8 cellular contexts compared by ENCODE assay signal in genomic region chr2:113324684-113325160, GRCh38. TPM values are rescaled to one million over a fixed set of nuclear protein-coding genes. Genes with fewer than 3 reads are reported as not detected.
DNase-seq lines count a peak whose midpoint lies in the region; ATAC-seq and TF ChIP-seq lines count a peak whose summit lies in the region.

No MANE protein-coding gene starts in this region.

- no peaks in the 10 kb centered on the region for H3K36me3 ChIP-seq in CD8-positive, alpha-beta memory T cell (ENCODE audit: insufficient read depth, low read length)
- H3K36me3 ChIP-seq in IMR-90 (ENCODE audit: control insufficient read depth, insufficient read depth, low read length) (no peaks in the 10 kb centered on the region), Peyer's patch (no peaks in the 10 kb centered on the region), vagina (no peaks in the 10 kb centered on the region)

- DNase-seq in CD8-positive, alpha-beta memory T cell: peak in 2 of 5 donors; percentile 10 to 21
- DNase-seq in IMR-90 (peak; percentile 48), Peyer's patch (peak in 2 of 3 donors; percentile 52 to 77), head of caudate nucleus (peak in 35 of 42 donors; percentile 15 to 75 (median 48)), progenitor cell of endocrine pancreas (ENCODE audit: low spot score, unreplicated experiment) (peak; percentile 29), vagina (ENCODE audit: extremely low spot score in 2 of 2) (no peak)
- DNase-seq in activated naive CD4-positive, alpha-beta T cell treated with anti-CD3 and anti-CD28 coated beads for 36 hours: peak; percentile 60

- H4K20me1 ChIP-seq in IMR-90 (ENCODE audit: insufficient read depth, low read length): no peaks in the 10 kb centered on the region

- H2BK20ac ChIP-seq in IMR-90 (ENCODE audit: low read depth, low read length): no peak overlapping the region

- H3K9me1 ChIP-seq in IMR-90 (ENCODE audit: insufficient read depth, low read length): no peaks in the 10 kb centered on the region

- 0 out of 2 replicates have a peak overlapping the region, but pooled peaks have one; percentile 54 for H3K4ac ChIP-seq in IMR-90 (ENCODE audit: low read depth, low read length)

- no peak overlapping the region for H3K23ac ChIP-seq in IMR-90 (ENCODE audit: low read depth, low read length)

- peaks cover 3 to 41% of the 10 kb centered on the region in 2 donors for H3K27me3 Mint-ChIP-seq in CD8-positive, alpha-beta memory T cell
- peaks cover 4% of the 10 kb centered on the region for H3K27me3 Mint-ChIP-seq in activated naive CD4-positive, alpha-beta T cell treated with anti-CD3 and anti-CD28 coated beads for 36 hours (ENCODE audit: low read depth)
- H3K27me3 Mint-ChIP-seq in progenitor cell of endocrine pancreas: peaks cover 44% of the 10 kb centered on the region

- peaks cover 11 to 15% (median 14%) of the 10 kb centered on the region in 3 donors for H3K4me1 Mint-ChIP-seq in CD8-positive, alpha-beta memory T cell
- H3K4me1 Mint-ChIP-seq in activated naive CD4-positive, alpha-beta T cell treated with anti-CD3 and anti-CD28 coated beads for 36 hours (ENCODE audit: low read depth): peaks cover 21% of the 10 kb centered on the region
- H3K4me1 Mint-ChIP-seq in progenitor cell of endocrine pancreas (ENCODE audit: low read depth): peaks cover 26% of the 10 kb centered on the region

- ATAC-seq in IMR-90 (ENCODE audit: low read depth): peak; percentile 90
- no peak for ATAC-seq in GM19467 (IDR thresholded peaks at IDR 0.05; ENCODE audit: unreplicated experiment)

- H3K9ac ChIP-seq in IMR-90 (ENCODE audit: low read depth, low read length): peak overlapping the region; percentile 87

- H3K79me1 ChIP-seq in IMR-90 (ENCODE audit: low read depth in 1 of 2, low read length in 2 of 2): no peaks in the 10 kb centered on the region

- H3K18ac ChIP-seq in IMR-90 (ENCODE audit: low read depth, low read length): peak overlapping the region; percentile 56; the same call in 1 of the 2 replicates

- POLR2A ChIA-PET in CD8-positive, alpha-beta memory T cell (lab: Charles Lee): no interaction called here
- POLR2A ChIA-PET in IMR-90 (lab: Charles Lee; ENCODE audit: unreplicated experiment): no interaction called here

- CTCF ChIA-PET in CD8-positive, alpha-beta memory T cell (lab: Charles Lee): no interaction called here
- CTCF ChIA-PET in IMR-90 (lab: Yijun Ruan, JAX): no interaction called here
- CTCF ChIA-PET in activated naive CD4-positive, alpha-beta T cell treated with anti-CD3 and anti-CD28 coated beads for 36 hours (lab: Charles Lee): no interaction called here

- no peak overlapping the region; the same call in 1 of the 2 replicates for H2AK5ac ChIP-seq in IMR-90 (ENCODE audit: low read depth, low read length)

- no peaks in the 10 kb centered on the region for H3K9me3 ChIP-seq in CD8-positive, alpha-beta memory T cell (ENCODE audit: low read length)
- H3K9me3 ChIP-seq in IMR-90 (ENCODE audit: control insufficient read depth, insufficient read depth, low read length) (no peaks in the 10 kb centered on the region), Peyer's patch (no peaks in the 10 kb centered on the region), vagina (no peaks in the 10 kb centered on the region)

- H4K5ac ChIP-seq in IMR-90 (ENCODE audit: low read depth, low read length): peak overlapping the region; percentile 88

- WGBS in IMR-90 (ENCODE audit: extremely low coverage in 2 of 2, insufficient read length in 1 of 2), 2 experiments: 0% methylated on average over 1 of the region's 27 CpGs; no CpG with 5 or more reads in 1 of the 2 experiments

- no peak for TF ChIP-seq RAD21 in IMR-90 (IDR thresholded peaks at IDR 0.05; ENCODE audit: low read length)

- H2BK5ac ChIP-seq in IMR-90 (ENCODE audit: low read depth, low read length, poor library complexity, severe bottlenecking): no peak overlapping the region

- intact Hi-C loops in IMR-90 (cut with micrococcal nuclease): no loop called here
- intact Hi-C loops in activated naive CD4-positive, alpha-beta T cell treated with anti-CD3 and anti-CD28 coated beads for 36 hours (cut with micrococcal nuclease): no loop called here
- intact Hi-C loops in head of caudate nucleus (cut with DNase I): no loop called here
- intact Hi-C loops in vagina (cut with DNase I): no loop called here

- H2BK15ac ChIP-seq in IMR-90 (ENCODE audit: low read depth, low read length): peak overlapping the region; percentile 76; the same call in 2 of the 3 replicates

- in situ Hi-C loops in IMR-90 (cut with MboI; ENCODE audit: low sequenced_read_pairs): no loop called here

- no peak overlapping the region for H3K4me3 ChIP-seq in CD8-positive, alpha-beta memory T cell (ENCODE audit: low read length)
- H3K4me3 ChIP-seq in IMR-90 (ENCODE audit: insufficient read depth, low read depth, low read length) (peak overlapping the region; percentile 55), Peyer's patch (peak overlapping the region in 3 of 4 donors; percentile 33 to 53 (median 49)), vagina (peak overlapping the region; percentile 39 to 47)

- no peak for TF ChIP-seq CTCF in IMR-90 (conservative IDR thresholded peaks at IDR 0.05; ENCODE audit: low read depth, low read length)
- TF ChIP-seq CTCF in Peyer's patch (IDR thresholded peaks at IDR 0.05): no peak
- no peak for TF ChIP-seq CTCF in progenitor cell of endocrine pancreas (IDR thresholded peaks at IDR 0.05; ENCODE audit: unreplicated experiment)
- TF ChIP-seq CTCF in vagina (IDR thresholded peaks at IDR 0.05): no peak

- BruUV-seq in IMR-90 (replicated peaks; lab: Mats Ljungman, UMichigan): no TSS peak

- H3K9me3 Mint-ChIP-seq in CD8-positive, alpha-beta memory T cell: no peaks in the 10 kb centered on the region
- no peaks in the 10 kb centered on the region for H3K9me3 Mint-ChIP-seq in activated naive CD4-positive, alpha-beta T cell treated with anti-CD3 and anti-CD28 coated beads for 36 hours
- no peaks in the 10 kb centered on the region for H3K9me3 Mint-ChIP-seq in progenitor cell of endocrine pancreas (ENCODE audit: low read depth)

- peak overlapping the region; percentile 65; the same call in 1 of the 2 replicates for H2BK120ac ChIP-seq in IMR-90 (ENCODE audit: low read depth, low read length)

- no peak overlapping the region for H3K27ac Mint-ChIP-seq in CD8-positive, alpha-beta memory T cell
- H3K27ac Mint-ChIP-seq in activated naive CD4-positive, alpha-beta T cell treated with anti-CD3 and anti-CD28 coated beads for 36 hours: no peak overlapping the region
- H3K27ac Mint-ChIP-seq in progenitor cell of endocrine pancreas: peak overlapping the region; percentile 63

- peak overlapping the region; percentile 50 to 73 (median 60) for H3K4me3 Mint-ChIP-seq in CD8-positive, alpha-beta memory T cell
- H3K4me3 Mint-ChIP-seq in activated naive CD4-positive, alpha-beta T cell treated with anti-CD3 and anti-CD28 coated beads for 36 hours: peak overlapping the region; percentile 75
- H3K4me3 Mint-ChIP-seq in progenitor cell of endocrine pancreas (ENCODE audit: low read depth): peak overlapping the region; percentile 69

- no peak for TF ChIP-seq POLR2A in IMR-90 (IDR thresholded peaks at IDR 0.05; ENCODE audit: low read depth, low read length)
- no peak for TF ChIP-seq POLR2A in Peyer's patch (IDR thresholded peaks at IDR 0.05)
- no peak for TF ChIP-seq POLR2A in vagina (IDR thresholded peaks at IDR 0.05)

- H3K4me2 ChIP-seq in IMR-90 (ENCODE audit: low read depth, low read length): peak overlapping the region; percentile 98

- dilution Hi-C loops in IMR-90 (cut with HindIII; ENCODE audit: low sequenced_read_pairs, unreplicated experiment): no loop called here

- H2AFZ ChIP-seq in IMR-90 (replicated peaks; ENCODE audit: low read length, poor library complexity): peak overlapping the region; percentile 79

- H4K8ac ChIP-seq in IMR-90 (ENCODE audit: low read depth in 2 of 2, low read length in 2 of 2): peak overlapping the region; percentile 87 to 93

- peak overlapping the region; percentile 53 for H2AK9ac ChIP-seq in IMR-90 (replicated peaks; ENCODE audit: low read depth, low read length, poor library complexity)

- H3K14ac ChIP-seq in IMR-90 (replicated peaks; ENCODE audit: low read depth, low read length): no peak overlapping the region

- H3K27me3 ChIP-seq in CD8-positive, alpha-beta memory T cell (ENCODE audit: insufficient read depth, low read length, poor library complexity, severe bottlenecking): no peaks in the 10 kb centered on the region
- H3K27me3 ChIP-seq in IMR-90 (ENCODE audit: control insufficient read depth, insufficient read depth, low read length): peaks cover 16% of the 10 kb centered on the region
- H3K27me3 ChIP-seq in Peyer's patch: no peaks in the 10 kb centered on the region
- no peaks in the 10 kb centered on the region for H3K27me3 ChIP-seq in vagina

- peak overlapping the region; percentile 86 for H4K91ac ChIP-seq in IMR-90 (ENCODE audit: insufficient read depth, low read depth, low read length)

- H3K36me3 Mint-ChIP-seq in CD8-positive, alpha-beta memory T cell: peaks cover 0 to 4% (median 0%) of the 10 kb centered on the region in 3 donors
- no peaks in the 10 kb centered on the region for H3K36me3 Mint-ChIP-seq in activated naive CD4-positive, alpha-beta T cell treated with anti-CD3 and anti-CD28 coated beads for 36 hours (ENCODE audit: low read depth)
- no peaks in the 10 kb centered on the region for H3K36me3 Mint-ChIP-seq in progenitor cell of endocrine pancreas (ENCODE audit: insufficient read depth)

- no peak overlapping the region for H3K56ac ChIP-seq in IMR-90 (ENCODE audit: extremely low read depth, insufficient read depth, low read length)

- H3K27ac ChIP-seq in CD8-positive, alpha-beta memory T cell (ENCODE audit: low read depth, low read length): no peak overlapping the region
- H3K27ac ChIP-seq in IMR-90 (ENCODE audit: insufficient read depth, low read length) (peak overlapping the region; percentile 63), Peyer's patch (peak overlapping the region in 1 of 4 donors; percentile 5), vagina (peak overlapping the region; percentile 77)

- peaks cover 6% of the 10 kb centered on the region for H3K4me1 ChIP-seq in CD8-positive, alpha-beta memory T cell (ENCODE audit: insufficient read depth, low read length)
- H3K4me1 ChIP-seq in IMR-90 (ENCODE audit: control insufficient read depth, insufficient read depth, low read length) (peaks cover 5% of the 10 kb centered on the region; the same call in 1 of the 2 replicates), Peyer's patch (peaks cover 0 to 17% (median 0%) of the 10 kb centered on the region in 4 donors), vagina (peaks cover 35% of the 10 kb centered on the region)

TF ChIP-seq in IMR-90, 13 proteins besides CTCF, POLR2A, EP300 and RAD21 (continues in another document):
- TF ChIP-seq NFE2L2 (IDR thresholded peaks at IDR 0.05; ENCODE audit: low read depth, low read length): no peak

RNA-seq across cellular contexts. Expression of gene PAX8, which starts 46.0 kb away (rescaled TPM):
- total RNA-seq in CD8-positive, alpha-beta memory T cell: 1 to 10 TPM; 2.3 TPM
- 0.97 TPM for polyA plus RNA-seq in CD8-positive, alpha-beta memory T cell
- total RNA-seq in IMR-90 (2012; rRNA removed) (0.18 and 0.28 TPM in 2 replicates), Peyer's patch (10 to 100 TPM in 3 of 4 donors, 1 to 10 TPM in 1; 3.3 to 22.1 (median 14.2) TPM), progenitor cell of endocrine pancreas (3.9 and 8.4 TPM in 2 replicates), vagina (1.7 TPM)
- 1.1 and 1.5 TPM in 2 replicates for polyA plus RNA-seq in IMR-90 (2012; rRNA removed)
- polyA plus RNA-seq in IMR-90 (2012; cell fraction: cytosol; rRNA removed): 0.37 and 0.92 TPM in 2 replicates
- 1.8 and 3.0 TPM in 2 replicates for polyA plus RNA-seq in IMR-90 (2012; cell fraction: nucleus; rRNA removed; ENCODE audit: low replicate concordance)
- 1 to 10 TPM; 2.0 to 2.8 TPM for total RNA-seq in activated naive CD4-positive, alpha-beta T cell treated with anti-CD3 and anti-CD28 coated beads for 36 hours

Comparison
In these comparisons a context has a peak if more than half of its experiments do, and no peak if none do; other contexts are left out.
1. DNase-seq: peak in IMR-90 (single experiment), Peyer's patch (2 of 3), activated naive CD4-positive, alpha-beta T cell treated with anti-CD3 and anti-CD28 coated beads for 36 hours (single experiment), head of caudate nucleus (35 of 42) and progenitor cell of endocrine pancreas (single experiment); none in vagina (0 of 2).
2. Peak in every context shown above with its lines, with median percentiles within 50 percentile points of each other: H3K4me3 Mint-ChIP-seq.